In genomic region chr5:97163360-97163764, GRCh38 we compare ENCODE assay signal across 9 cellular contexts. TPM values are rescaled to one million over a fixed set of nuclear protein-coding genes. Genes with fewer than 3 reads are reported as not detected.
DNase-seq lines count a peak whose midpoint lies in the region; ATAC-seq and TF ChIP-seq lines count a peak whose summit lies in the region.
"Had no signal": no experiment of that assay in that cellular context is flagged by ENCODE, and none has a peak within 500 bp of the region (broad histone marks: within the 10 kb centered on the region; RNA-seq: fewer than 3 reads in every experiment).

No MANE protein-coding gene starts in this region.

- TF ChIP-seq CTCF in MM.1S (IDR thresholded peaks at IDR 0.05; ENCODE audit: low read length) (peak; percentile 56), coronary artery (IDR thresholded peaks at IDR 0.05) (peak; percentile 38), neural progenitor cell (IDR thresholded peaks at IDR 0.05) (peak; percentile 72)

- H3F3A ChIP-seq in MM.1S (ENCODE audit: insufficient read depth, low read length) (peaks cover 19% of the 10 kb centered on the region), neural progenitor cell (ENCODE audit: low read depth) (peaks cover 23% of the 10 kb centered on the region)

- no peaks in the 10 kb centered on the region for H3K27me3 ChIP-seq in MM.1S (replicated peaks; ENCODE audit: insufficient read depth, low read length)
- no peaks in the 10 kb centered on the region for H3K27me3 ChIP-seq in neural progenitor cell

- H3K27me3 Mint-ChIP-seq in neural progenitor cell (ENCODE audit: insufficient read depth, low read depth): peaks cover 4% of the 10 kb centered on the region

- H3K9me3 ChIP-seq in MM.1S (replicated peaks; ENCODE audit: insufficient read depth, low read length): no peaks in the 10 kb centered on the region
- H3K9me3 ChIP-seq in neural progenitor cell (ENCODE audit: low read depth): no peaks in the 10 kb centered on the region

- H3K4me3 Mint-ChIP-seq in neural progenitor cell: no peak overlapping the region

- H3K9me3 Mint-ChIP-seq in neural progenitor cell: peaks cover 4% of the 10 kb centered on the region

- peaks cover 18% of the 10 kb centered on the region for H3K36me3 Mint-ChIP-seq in neural progenitor cell

- no peak overlapping the region for H3K4me2 ChIP-seq in MM.1S (ENCODE audit: low read depth, low read length)
- H3K4me2 ChIP-seq in neural progenitor cell: no peak overlapping the region

- H3K4me1 Mint-ChIP-seq in neural progenitor cell: no peaks in the 10 kb centered on the region

- no peak overlapping the region for H2AFZ ChIP-seq in MM.1S (ENCODE audit: low read length)
- no peak overlapping the region for H2AFZ ChIP-seq in neural progenitor cell (replicated peaks)

- DNase-seq in ELR (ENCODE audit: low read depth): peak; percentile 42
- no peak for DNase-seq in MM.1S
- DNase-seq in coronary artery (ENCODE audit: low spot score): no peak
- no peak for DNase-seq in neural progenitor cell (ENCODE audit: low spot score)
- no peak for DNase-seq in activated effector memory CD4-positive, alpha-beta T cell treated with Interleukin-2 at 50 U/mL for 16 hours
- DNase-seq in NK-92 (lab: John Stamatoyannopoulos, UW; ENCODE audit: unreplicated experiment): no peak
- no peak for DNase-seq in stimulated activated CD4-positive, alpha-beta T cell treated with anti-CD3 and anti-CD28 coated beads, Interleukin-2, amount 100 ng/mL, for 24 hours

- H3K4me1 ChIP-seq in MM.1S (ENCODE audit: low read length): peaks cover 10% of the 10 kb centered on the region; the same call in 1 of the 2 replicates
- no peaks in the 10 kb centered on the region for H3K4me1 ChIP-seq in neural progenitor cell

- no peaks in the 10 kb centered on the region for H3K9me2 ChIP-seq in MM.1S (replicated peaks; ENCODE audit: insufficient read depth, low read length)

- no peaks in the 10 kb centered on the region; the same call in 1 of the 2 replicates for H3K36me3 ChIP-seq in MM.1S (replicated peaks; ENCODE audit: insufficient read depth, low read length)
- H3K36me3 ChIP-seq in neural progenitor cell: peaks cover 28% of the 10 kb centered on the region

- no peak for ATAC-seq in GM18867 (IDR thresholded peaks at IDR 0.05; ENCODE audit: unreplicated experiment)

- no peaks in the 10 kb centered on the region for H4K20me1 ChIP-seq in MM.1S (ENCODE audit: insufficient read depth, low read length)
- H4K20me1 ChIP-seq in neural progenitor cell (ENCODE audit: low read depth): no peaks in the 10 kb centered on the region

- H3K79me2 ChIP-seq in MM.1S (ENCODE audit: low read length) (no peaks in the 10 kb centered on the region), neural progenitor cell (ENCODE audit: low read depth) (peaks cover 3% of the 10 kb centered on the region)

- H3K9ac ChIP-seq in MM.1S (ENCODE audit: low read length) (no peak overlapping the region), neural progenitor cell (no peak overlapping the region)

- no peak overlapping the region for H3K27ac Mint-ChIP-seq in neural progenitor cell

- no peak overlapping the region for H3K4me3 ChIP-seq in MM.1S (ENCODE audit: low read length)
- H3K4me3 ChIP-seq in coronary artery: no peak overlapping the region
- H3K4me3 ChIP-seq in neural progenitor cell: no peak overlapping the region

- H3K27ac ChIP-seq in MM.1S (ENCODE audit: low read length): no peak overlapping the region
- no peak overlapping the region for H3K27ac ChIP-seq in coronary artery
- no peak overlapping the region for H3K27ac ChIP-seq in neural progenitor cell
- H3K27ac ChIP-seq: HL-60 had no signal

RNA-seq across cellular contexts. Expression of gene RIOK2, which starts 19.7 kb away (rescaled TPM):
- 29.0 and 33.1 TPM in 2 replicates for total RNA-seq in neural progenitor cell (ENCODE audit: low replicate concordance)

RNA-seq across cellular contexts. Expression of gene LIX1, which starts 21.0 kb away (rescaled TPM):
- 114 and 164 TPM in 2 replicates for total RNA-seq in neural progenitor cell (ENCODE audit: low replicate concordance)
